ENCODE assay signal across 1 cellular context in genomic region chr20:46363874-46364669, GRCh38.
TF ChIP-seq lines count a peak whose summit lies in the region.

No MANE protein-coding gene starts in this region.

TF ChIP-seq in HepG2, 621 proteins besides CTCF, POLR2A, EP300 and RAD21 (continued from another document and continues in another):
- TF ChIP-seq MBNL3 (CRISPR knock-in tag; conservative IDR thresholded peaks at IDR 0.05) (no peak), MAF1 (CRISPR knock-in tag; IDR thresholded peaks at IDR 0.05; ENCODE audit: borderline replicate concordance) (peak; percentile 87; the same call in 1 of the 2 replicates), GLMP (CRISPR knock-in tag; IDR thresholded peaks at IDR 0.05; ENCODE audit: borderline replicate concordance) (no peak), SP1 (IDR thresholded peaks at IDR 0.05) (no peak), SP1 (CRISPR knock-in tag; IDR thresholded peaks at IDR 0.05) (peak; percentile 89), ZNF713 (CRISPR knock-in tag; IDR thresholded peaks at IDR 0.05) (0 out of 2 replicates have a peak, but pooled peaks have one; percentile 86), ZNF768 (CRISPR knock-in tag; IDR thresholded peaks at IDR 0.05) (peak; percentile 82; the same call in 1 of the 2 replicates), TFDP2 (CRISPR knock-in tag; IDR thresholded peaks at IDR 0.05) (peak; percentile 91), MBD4 (IDR thresholded peaks at IDR 0.05; ENCODE audit: borderline replicate concordance, low read length) (no peak), EZH2 (conservative IDR thresholded peaks at IDR 0.05; ENCODE audit: low read depth, low read length) (no peak), ZNF792 (CRISPR knock-in tag; IDR thresholded peaks at IDR 0.05) (peak; percentile 92), ZNF816 (CRISPR knock-in tag; IDR thresholded peaks at IDR 0.05; ENCODE audit: borderline replicate concordance) (peak; percentile 99), JARID2 (CRISPR knock-in tag; IDR thresholded peaks at IDR 0.05; ENCODE audit: insufficient replicate concordance) (no peak), GABPB1 (CRISPR knock-in tag; IDR thresholded peaks at IDR 0.05) (peak; percentile 98), TBL1XR1 (IDR thresholded peaks at IDR 0.05; ENCODE audit: borderline replicate concordance, low read length, partially characterized antibody) (peak; percentile 68), ZNF572 (CRISPR knock-in tag; IDR thresholded peaks at IDR 0.05) (no peak; the same call in 1 of the 2 replicates), POGZ (CRISPR knock-in tag; IDR thresholded peaks at IDR 0.05) (peak; percentile 88), ZNF589 (CRISPR knock-in tag; conservative IDR thresholded peaks at IDR 0.05) (peak; percentile 91), ZNF772 (CRISPR knock-in tag; IDR thresholded peaks at IDR 0.05) (peak; percentile 97), HMGXB3 (CRISPR knock-in tag; IDR thresholded peaks at IDR 0.05; ENCODE audit: borderline replicate concordance) (no peak; the same call in none of the 2 replicates), ZBTB20 (CRISPR knock-in tag; IDR thresholded peaks at IDR 0.05; ENCODE audit: borderline replicate concordance, low read depth) (peak; percentile 96), ZNF484 (CRISPR knock-in tag; IDR thresholded peaks at IDR 0.05; ENCODE audit: borderline replicate concordance, low read depth) (peak; percentile 89; the same call in 1 of the 2 replicates), ZNF18 (CRISPR knock-in tag; IDR thresholded peaks at IDR 0.05; ENCODE audit: insufficient replicate concordance) (peak; percentile 92), GATAD2A (CRISPR knock-in tag; IDR thresholded peaks at IDR 0.05) (peak; percentile 72), YY1 (IDR thresholded peaks at IDR 0.05; ENCODE audit: insufficient read depth, insufficient replicate concordance, low read depth, low read length) (peak; percentile 18), ZNF576 (CRISPR knock-in tag; IDR thresholded peaks at IDR 0.05) (0 out of 2 replicates have a peak, but pooled peaks have one; percentile 93), PBX2 (CRISPR knock-in tag; IDR thresholded peaks at IDR 0.05) (no peak), PTBP1 (IDR thresholded peaks at IDR 0.05; ENCODE audit: low read depth, low read length, poor library complexity, severe bottlenecking) (peak; percentile 91), ZNF329 (CRISPR knock-in tag; IDR thresholded peaks at IDR 0.05; ENCODE audit: low read depth) (peak; percentile 87), RFX3 (CRISPR knock-in tag; IDR thresholded peaks at IDR 0.05) (no peak; the same call in 1 of the 2 replicates), THRA (CRISPR knock-in tag; IDR thresholded peaks at IDR 0.05; ENCODE audit: borderline replicate concordance) (no peak; the same call in 1 of the 2 replicates), ZNF883 (CRISPR knock-in tag; IDR thresholded peaks at IDR 0.05; ENCODE audit: not compliant biosample characterization) (peak; percentile 99), FOSL2 (CRISPR knock-in tag; IDR thresholded peaks at IDR 0.05) (peak; percentile 66), KDM6A (CRISPR knock-in tag; IDR thresholded peaks at IDR 0.05; ENCODE audit: low read depth) (no peak), ZNF629 (CRISPR knock-in tag; conservative IDR thresholded peaks at IDR 0.05) (peak; percentile 63), SUZ12 (IDR thresholded peaks at IDR 0.05; ENCODE audit: low read depth, low read length) (no peak), FOXM1 (CRISPR knock-in tag; IDR thresholded peaks at IDR 0.05) (peak; percentile 10; the same call in 1 of the 2 replicates), ZBTB40 (IDR thresholded peaks at IDR 0.05) (peak; percentile 93), ZBTB40 (CRISPR knock-in tag; IDR thresholded peaks at IDR 0.05) (peak; percentile 89)
